ENCODE assay signal across 1 cellular context in genomic region chr12:48349471-48349870, GRCh38.
TF ChIP-seq lines count a peak whose summit lies in the region.

No MANE protein-coding gene starts in this region.

TF ChIP-seq in GM12878, 131 proteins besides CTCF, POLR2A, EP300 and RAD21:
- TF ChIP-seq POLR2AphosphoS2 (IDR thresholded peaks at IDR 0.05; ENCODE audit: low read depth, low read length) (no peak), SREBF1 (IDR thresholded peaks at IDR 0.05; ENCODE audit: low read length) (no peak), TCF7 (IDR thresholded peaks at IDR 0.05; ENCODE audit: borderline replicate concordance) (no peak), WRNIP1 (IDR thresholded peaks at IDR 0.05; ENCODE audit: borderline replicate concordance, low read depth, low read length) (no peak), FOXM1 (IDR thresholded peaks at IDR 0.05; ENCODE audit: low read depth, low read length) (no peak), ZNF274 (IDR thresholded peaks at IDR 0.05; ENCODE audit: insufficient read depth, insufficient read length) (no peak), BMI1 (IDR thresholded peaks at IDR 0.05; ENCODE audit: borderline replicate concordance) (no peak), TAF1 (IDR thresholded peaks at IDR 0.05; ENCODE audit: borderline replicate concordance, low read depth, low read length) (no peak), ZBTB4 (CRISPR knock-in tag; IDR thresholded peaks at IDR 0.05) (no peak), CREB1 (IDR thresholded peaks at IDR 0.05; ENCODE audit: low read depth) (no peak), BCLAF1 (IDR thresholded peaks at IDR 0.05) (no peak), REST (IDR thresholded peaks at IDR 0.05; ENCODE audit: low read depth, low read length) (no peak), CEBPB (IDR thresholded peaks at IDR 0.05; ENCODE audit: borderline replicate concordance in 1 of 2, low read depth in 2 of 2, low read length in 2 of 2) (no peak), RAD51 (IDR thresholded peaks at IDR 0.05) (no peak), ZBTB33 (IDR thresholded peaks at IDR 0.05) (no peak), SMC3 (IDR thresholded peaks at IDR 0.05; ENCODE audit: borderline replicate concordance, low read length) (no peak), NR2C1 (IDR thresholded peaks at IDR 0.05) (no peak)
- TF ChIP-seq, protein P1, sequence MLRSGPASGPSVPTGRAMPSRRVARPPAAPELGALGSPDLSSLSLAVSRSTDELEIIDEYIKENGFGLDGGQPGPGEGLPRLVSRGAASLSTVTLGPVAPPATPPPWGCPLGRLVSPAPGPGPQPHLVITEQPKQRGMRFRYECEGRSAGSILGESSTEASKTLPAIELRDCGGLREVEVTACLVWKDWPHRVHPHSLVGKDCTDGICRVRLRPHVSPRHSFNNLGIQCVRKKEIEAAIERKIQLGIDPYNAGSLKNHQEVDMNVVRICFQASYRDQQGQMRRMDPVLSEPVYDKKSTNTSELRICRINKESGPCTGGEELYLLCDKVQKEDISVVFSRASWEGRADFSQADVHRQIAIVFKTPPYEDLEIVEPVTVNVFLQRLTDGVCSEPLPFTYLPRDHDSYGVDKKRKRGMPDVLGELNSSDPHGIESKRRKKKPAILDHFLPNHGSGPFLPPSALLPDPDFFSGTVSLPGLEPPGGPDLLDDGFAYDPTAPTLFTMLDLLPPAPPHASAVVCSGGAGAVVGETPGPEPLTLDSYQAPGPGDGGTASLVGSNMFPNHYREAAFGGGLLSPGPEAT (IDR thresholded peaks at IDR 0.05; ENCODE audit: low read depth) = no peak
